In the genomic region with DNA sequence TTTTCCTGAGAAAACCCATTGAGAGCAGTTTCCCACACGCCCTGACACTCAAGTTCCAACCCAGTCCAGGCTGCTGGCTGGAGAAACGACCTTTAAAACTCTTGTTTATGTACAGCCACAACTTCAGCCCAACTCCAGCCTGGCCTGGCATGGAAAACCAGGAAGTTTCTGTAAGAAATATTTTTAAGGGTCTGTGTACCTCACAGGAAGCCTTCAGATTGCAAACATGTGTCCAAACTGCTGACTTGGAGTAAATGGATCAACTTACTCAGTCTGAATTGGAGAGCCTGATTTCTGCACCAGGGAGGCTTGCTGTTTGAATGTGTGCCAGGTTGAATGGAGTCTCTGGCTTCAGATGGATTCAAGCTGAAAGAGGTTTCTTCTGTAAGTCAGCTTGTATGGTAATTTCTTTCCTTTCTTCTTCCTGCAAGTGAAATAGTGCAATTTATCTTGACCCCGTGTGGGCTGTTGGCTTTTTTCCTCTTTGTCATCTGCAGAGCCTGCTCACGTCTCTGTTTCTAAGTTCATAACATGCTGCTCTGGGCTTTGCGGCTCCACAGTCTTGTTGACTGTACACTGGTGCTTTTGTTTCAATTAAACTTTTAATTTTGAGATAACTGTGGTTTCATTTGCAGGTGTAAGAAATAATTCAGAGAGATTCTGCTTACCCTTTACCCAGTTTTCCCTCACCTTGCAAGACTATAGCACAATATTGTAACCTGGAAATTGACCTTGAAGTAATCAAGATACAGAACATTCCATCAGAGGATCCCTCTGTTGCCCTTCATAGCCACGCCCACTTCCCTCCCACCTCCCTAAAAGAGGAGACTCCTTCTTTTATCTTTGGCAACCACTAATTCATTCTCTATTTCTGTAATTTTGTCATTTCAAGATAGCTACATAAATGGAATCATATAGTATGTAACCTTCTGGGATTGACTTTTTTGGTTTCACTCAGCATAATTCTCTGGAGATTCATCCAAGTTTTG, we compare ENCODE assay signal across 17 cellular contexts.
DNase-seq lines count a peak whose midpoint lies in the region; ATAC-seq and TF ChIP-seq lines count a peak whose summit lies in the region.
"Had no signal": no experiment of that assay in that cellular context is flagged by ENCODE, and none has a peak within 500 bp of the region (broad histone marks: within the 10 kb centered on the region; RNA-seq: fewer than 3 reads in every experiment).

No MANE protein-coding gene starts in this region.

- H3K27ac ChIP-seq in left lung (peak overlapping the region in 1 of 2 donors; percentile 9), thyroid gland (no peak overlapping the region)
- H3K27ac ChIP-seq: foreskin keratinocyte, suprapubic skin had no signal

- TF ChIP-seq POLR2A in thyroid gland (IDR thresholded peaks at IDR 0.05), result no peak

- ATAC-seq in left lung, result peak; percentile 76
- ATAC-seq in HG02763 (IDR thresholded peaks at IDR 0.05; ENCODE audit: unreplicated experiment), result no peak
- ATAC-seq: activated CD8-positive, alpha-beta T cell treated with anti-CD3 and anti-CD28 coated beads, Interleukin-2, amount 10 ng/mL, durations not matched to agents 7 days and 5 days; activated T-cell treated with anti-CD3 and anti-CD28 coated beads, Interleukin-2, amount 50 U/mL, for 72 hours; foreskin keratinocyte had no signal

- H3K27me3 ChIP-seq in left lung (peaks cover 0 to 3% of the 10 kb centered on the region in 2 donors), thyroid gland (no peaks in the 10 kb centered on the region)
- H3K27me3 ChIP-seq: suprapubic skin had no signal

- peak; percentile 90 for DNase-seq in HFF-Myc (ENCODE audit: extremely low read depth, low read depth)
- peak; percentile 58 for DNase-seq in fibroblast of mammary gland (ENCODE audit: low read depth)
- no peak for DNase-seq in left lung
- peak; percentile 21 to 30 for DNase-seq in thyroid gland
- DNase-seq in NCI-H2081 treated with DMSO at 0.1 percent for 48 hours (lab: John Stamatoyannopoulos, UW), result no peak
- DNase-seq in stimulated activated CD4-positive, alpha-beta T cell treated with anti-CD3 and anti-CD28 coated beads, Interleukin-2, amount 100 ng/mL, for 24 hours, result no peak
- DNase-seq: activated B cell treated with CpG ODN at 0.5 μM for 24 hours; activated CD8-positive, alpha-beta T cell treated with anti-CD3 and anti-CD28 coated beads, Interleukin-2, amount 10 ng/mL, durations not matched to agents 7 days and 5 days; activated T-cell treated with anti-CD3 and anti-CD28 coated beads, Interleukin-2, amount 50 U/mL, for 72 hours; caudate nucleus; effector memory CD4-positive, alpha-beta T cell; foreskin keratinocyte; KG1; NCI-H1092 treated with DMSO at 0.1 percent for 48 hours; NCI-H345 had no signal

- H3K36me3 ChIP-seq in left lung (no peaks in the 10 kb centered on the region), thyroid gland (no peaks in the 10 kb centered on the region)
- H3K36me3 ChIP-seq: suprapubic skin had no signal

- H3K9me3 ChIP-seq in left lung, result no peaks in the 10 kb centered on the region
- H3K9me3 ChIP-seq in thyroid gland, result no peaks in the 10 kb centered on the region
- H3K9me3 ChIP-seq: suprapubic skin had no signal

- 39 to 41% methylated on average over 6 of the region's 6 CpGs for WGBS in thyroid gland, 2 donors

- no peak for TF ChIP-seq CTCF in HFF-Myc (IDR thresholded peaks at IDR 0.05; ENCODE audit: low read depth, low read length, missing control alignments)
- no peak for TF ChIP-seq CTCF in fibroblast of mammary gland (conservative IDR thresholded peaks at IDR 0.05; ENCODE audit: control insufficient read depth, insufficient read depth, low read depth, low read length)
- no peak for TF ChIP-seq CTCF in left lung (IDR thresholded peaks at IDR 0.05)
- no peak for TF ChIP-seq CTCF in thyroid gland (IDR thresholded peaks at IDR 0.05)

- intact Hi-C loops in left lung (cut with DNase I), result no loop called here
- intact Hi-C loops in thyroid gland (cut with DNase I), result no loop called here

- no peaks in the 10 kb centered on the region for H3K4me1 ChIP-seq in left lung
- peaks cover 0 to 12% of the 10 kb centered on the region in 2 donors for H3K4me1 ChIP-seq in thyroid gland
- H3K4me1 ChIP-seq: foreskin keratinocyte had no signal

- H3K4me3 ChIP-seq in HFF-Myc (replicated peaks; ENCODE audit: low read depth, low read length) (0 out of 2 replicates have a peak overlapping the region, but pooled peaks have one; percentile 8), fibroblast of mammary gland (ENCODE audit: control insufficient read depth, low read depth, low read length) (no peak overlapping the region), left lung (no peak overlapping the region), thyroid gland (replicated peaks in 1 of 3) (no peak overlapping the region)
- H3K4me3 ChIP-seq: suprapubic skin had no signal

Comparison
In these comparisons a context has a peak if more than half of its experiments do, and no peak if none do; other contexts are left out.
1. DNase-seq: peak in HFF-Myc (single experiment), fibroblast of mammary gland (single experiment) and thyroid gland (2 of 2); none in left lung (0 of 2), NCI-H2081 treated with DMSO at 0.1 percent for 48 hours (single experiment) and stimulated activated CD4-positive, alpha-beta T cell treated with anti-CD3 and anti-CD28 coated beads, Interleukin-2, amount 100 ng/mL, for 24 hours (0 of 2).